Comparison of ENCODE assay signal across 20 cellular contexts in genomic region chr6:13742961-13743735, GRCh38. TPM values are rescaled to one million over a fixed set of nuclear protein-coding genes. Genes with fewer than 3 reads are reported as not detected.
DNase-seq lines count a peak whose midpoint lies in the region; ATAC-seq, FAIRE-seq and TF ChIP-seq lines count a peak whose summit lies in the region.
"Had no signal": no experiment of that assay in that cellular context is flagged by ENCODE, and none has a peak within 500 bp of the region (broad histone marks: within the 10 kb centered on the region; RNA-seq: fewer than 3 reads in every experiment).

No MANE protein-coding gene starts in this region.

- no peak for FAIRE-seq in GM19239 (lab: Jason Lieb, UNC)
- FAIRE-seq: small intestine had no signal

- H3K4me3 Mint-ChIP-seq in activated naive CD4-positive, alpha-beta T cell treated with anti-CD3 and anti-CD28 coated beads for 36 hours, result peak overlapping the region; percentile 57
- peak overlapping the region; percentile 26 for H3K4me3 Mint-ChIP-seq in activated naive CD8-positive, alpha-beta T cell treated with anti-CD3 and anti-CD28 coated beads, Interleukin-2, amount 50 U/mL, for 24 hours
- peak overlapping the region in 5 of 8 donors; percentile 23 to 82 (median 52) for H3K4me3 Mint-ChIP-seq in naive B cell

- H3K27ac Mint-ChIP-seq in activated naive CD4-positive, alpha-beta T cell treated with anti-CD3 and anti-CD28 coated beads for 36 hours, result no peak overlapping the region
- H3K27ac Mint-ChIP-seq in activated naive CD8-positive, alpha-beta T cell treated with anti-CD3 and anti-CD28 coated beads, Interleukin-2, amount 50 U/mL, for 24 hours, result no peak overlapping the region
- no peak overlapping the region for H3K27ac Mint-ChIP-seq in naive B cell

- DNase-seq in activated naive CD4-positive, alpha-beta T cell treated with anti-CD3 and anti-CD28 coated beads for 36 hours, result no peak
- DNase-seq in activated naive CD4-positive, alpha-beta T cell treated with Interleukin-2 at 50 U/mL for 16 hours, result no peak
- no peak for DNase-seq in activated naive CD8-positive, alpha-beta T cell treated with anti-CD3 and anti-CD28 coated beads, Interleukin-2, amount 50 U/mL, for 24 hours
- DNase-seq in naive B cell (no peak), thoracic aorta (ENCODE audit: low spot score) (no peak), NCI-H1417 treated with DMSO at 0.1 percent for 48 hours (lab: John Stamatoyannopoulos, UW) (no peak), GM19239 (ENCODE audit: insufficient read length, low spot score) (no peak)
- DNase-seq: activated CD4-positive, alpha-beta T cell treated with anti-CD3 and anti-CD28 coated beads for 1 hour; Caco-2; head of caudate nucleus; lower lobe of right lung; NCI-H1417; NCI-H69; OCI-M1; small intestine; stimulated activated CD4-positive, alpha-beta T cell treated with anti-CD3 and anti-CD28 coated beads, Interleukin-4, amount 100 ng/mL, for 24 hours; T1000 had no signal

- no peak overlapping the region for H3K27ac ChIP-seq in thoracic aorta
- H3K27ac ChIP-seq: cardiac muscle cell, lower lobe of right lung, tibial nerve had no signal

- H3K9me3 Mint-ChIP-seq in activated naive CD4-positive, alpha-beta T cell treated with anti-CD3 and anti-CD28 coated beads for 36 hours, result no peaks in the 10 kb centered on the region
- H3K9me3 Mint-ChIP-seq in activated naive CD8-positive, alpha-beta T cell treated with anti-CD3 and anti-CD28 coated beads, Interleukin-2, amount 50 U/mL, for 24 hours, result peaks cover 5% of the 10 kb centered on the region
- H3K9me3 Mint-ChIP-seq in naive B cell, result peaks cover 0 to 10% (median 0%) of the 10 kb centered on the region in 7 donors

- ATAC-seq in activated naive CD8-positive, alpha-beta T cell treated with anti-CD3 and anti-CD28 coated beads, Interleukin-2, amount 50 U/mL, for 24 hours, result no peak
- no peak for ATAC-seq in naive B cell (ENCODE audit: low read depth in 2 of 2)
- no peak for ATAC-seq in thoracic aorta (ENCODE audit: insufficient number of reproducible peaks, low FRiP score, low read depth)
- no peak for ATAC-seq in GM21737 (IDR thresholded peaks at IDR 0.05; ENCODE audit: unreplicated experiment)
- ATAC-seq: lower lobe of right lung had no signal

- CTCF ChIA-PET in activated naive CD4-positive, alpha-beta T cell treated with anti-CD3 and anti-CD28 coated beads for 36 hours (lab: Charles Lee), result interaction anchor here (0.7 to 1.0 kb wide), 4 partner anchors 9 to 52 kb away, joined by 3 to 6 read pairs (median 3); no protein-coding TSS in a partner anchor

- peaks cover 2% of the 10 kb centered on the region for H3K27me3 Mint-ChIP-seq in activated naive CD4-positive, alpha-beta T cell treated with anti-CD3 and anti-CD28 coated beads for 36 hours (ENCODE audit: low read depth)
- H3K27me3 Mint-ChIP-seq in activated naive CD8-positive, alpha-beta T cell treated with anti-CD3 and anti-CD28 coated beads, Interleukin-2, amount 50 U/mL, for 24 hours, result peaks cover 2% of the 10 kb centered on the region
- no peaks in the 10 kb centered on the region for H3K27me3 Mint-ChIP-seq in naive B cell

- H3K27me3 ChIP-seq in thoracic aorta (replicated peaks; ENCODE audit: insufficient read depth), result no peaks in the 10 kb centered on the region
- H3K27me3 ChIP-seq: cardiac muscle cell, tibial nerve had no signal

- H3K4me1 ChIP-seq in thoracic aorta (ENCODE audit: control insufficient read depth in 1 of 2, low read depth in 2 of 2), result no peaks in the 10 kb centered on the region
- H3K4me1 ChIP-seq: Caco-2, lower lobe of right lung, tibial nerve had no signal

- H3K9me3 ChIP-seq in thoracic aorta, result no peaks in the 10 kb centered on the region
- H3K9me3 ChIP-seq: Caco-2, lower lobe of right lung, tibial nerve had no signal

- intact Hi-C loops in activated naive CD4-positive, alpha-beta T cell treated with anti-CD3 and anti-CD28 coated beads for 36 hours (cut with micrococcal nuclease), result no loop called here

- peak overlapping the region; percentile 38 for H3K4me3 ChIP-seq in thoracic aorta
- H3K4me3 ChIP-seq: cardiac muscle cell, lower lobe of right lung, tibial nerve had no signal

- H3K4me1 Mint-ChIP-seq in activated naive CD4-positive, alpha-beta T cell treated with anti-CD3 and anti-CD28 coated beads for 36 hours (ENCODE audit: low read depth), result peaks cover 5% of the 10 kb centered on the region
- H3K4me1 Mint-ChIP-seq in activated naive CD8-positive, alpha-beta T cell treated with anti-CD3 and anti-CD28 coated beads, Interleukin-2, amount 50 U/mL, for 24 hours, result peaks cover 12% of the 10 kb centered on the region
- no peaks in the 10 kb centered on the region for H3K4me1 Mint-ChIP-seq in naive B cell

- H3K36me3 ChIP-seq in thoracic aorta, result no peaks in the 10 kb centered on the region
- H3K36me3 ChIP-seq: cardiac muscle cell, lower lobe of right lung, tibial nerve had no signal

- H3K36me3 Mint-ChIP-seq in activated naive CD4-positive, alpha-beta T cell treated with anti-CD3 and anti-CD28 coated beads for 36 hours (ENCODE audit: low read depth), result no peaks in the 10 kb centered on the region
- H3K36me3 Mint-ChIP-seq in activated naive CD8-positive, alpha-beta T cell treated with anti-CD3 and anti-CD28 coated beads, Interleukin-2, amount 50 U/mL, for 24 hours (ENCODE audit: low read depth), result peaks cover 3% of the 10 kb centered on the region
- H3K36me3 Mint-ChIP-seq in naive B cell, result no peaks in the 10 kb centered on the region

- TF ChIP-seq CTCF in thoracic aorta (IDR thresholded peaks at IDR 0.05), result no peak

RNA-seq across cellular contexts. Expression of gene RANBP9, which starts 31.5 kb away (rescaled TPM):
- 10 to 100 TPM; 61.2 to 62.9 TPM for total RNA-seq in activated naive CD4-positive, alpha-beta T cell treated with anti-CD3 and anti-CD28 coated beads for 36 hours
- 1 to 10 TPM; 2.2 to 5.0 (median 3.3) TPM for polyA plus RNA-seq in naive B cell (ENCODE audit: low read depth in 6 of 6)
- 10 to 100 TPM; 51.6 to 53.8 TPM for total RNA-seq in thoracic aorta
